ENCODE assay signal across 26 cellular contexts in the genomic region with DNA sequence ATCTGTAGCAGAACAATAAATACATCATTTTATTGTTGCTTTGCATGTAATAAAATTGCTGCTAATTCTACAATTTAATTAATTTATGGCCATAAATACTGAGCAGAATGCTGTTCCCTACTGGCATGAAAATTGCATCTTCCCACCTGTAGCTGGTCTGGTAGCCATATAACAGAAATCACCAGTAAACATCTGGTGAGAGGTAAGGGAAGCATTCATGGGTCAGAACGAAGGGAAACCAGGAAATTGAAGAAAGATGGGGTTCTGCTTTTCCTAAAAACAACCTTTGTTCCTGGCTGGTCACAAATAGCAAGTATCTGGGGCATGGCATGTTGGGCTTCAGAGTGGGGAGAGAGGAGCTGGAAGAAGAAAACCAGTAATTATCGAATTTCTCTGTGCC.
"Had no signal": no experiment of that assay in that cellular context is flagged by ENCODE, and none has a peak within 500 bp of the region (broad histone marks: within the 10 kb centered on the region; RNA-seq: fewer than 3 reads in every experiment).

No MANE protein-coding gene starts in this region.

- H3K4me3 ChIP-seq: esophagus muscularis mucosa, gastroesophageal sphincter had no signal

- H3K9me3 ChIP-seq: esophagus muscularis mucosa, gastroesophageal sphincter had no signal

- DNase-seq: activated B cell treated with CpG ODN at 0.5 μM for 24 hours; activated CD4-positive, alpha-beta T cell treated with anti-CD3 and anti-CD28 coated beads for 48 hours; activated CD4-positive, alpha-beta T cell treated with anti-CD3 and anti-CD28 coated beads, Interleukin-2, amount 50 U/mL, for 1 hour; activated CD4-positive, alpha-beta T cell treated with anti-CD3 and anti-CD28 coated beads, Interleukin-2, amount 50 U/mL, for 48 hours; activated CD8-positive, alpha-beta memory T cell treated with anti-CD3 and anti-CD28 coated beads for 24 hours; activated CD8-positive, alpha-beta T cell treated with anti-CD3 and anti-CD28 coated beads for 36 hours; activated effector memory CD4-positive, alpha-beta T cell treated with Interleukin-2 at 50 U/mL for 16 hours; activated gamma-delta T cell treated with Interleukin-2 at 50 U/mL for 16 hours; activated naive CD4-positive, alpha-beta T cell treated with anti-CD3 and anti-CD28 coated beads, Interleukin-2, amount 50 U/mL, for 16 hours; activated naive CD4-positive, alpha-beta T cell treated with Interleukin-2 at 50 U/mL for 16 hours; activated T-cell treated with anti-CD3 and anti-CD28 coated beads, Interleukin-2, amount 50 U/mL, for 4 hours; amniotic stem cell; anterior cingulate cortex; brain microvascular endothelial cell; cortex of kidney; dermis blood vessel endothelial cell; effector CD4-positive, alpha-beta T cell; effector memory CD8-positive, alpha-beta T cell; erythroblast; foreskin melanocyte; T-helper 1 cell; T-helper 17 cell; T1000; WERI-Rb-1 had no signal

- H3K36me3 ChIP-seq: WERI-Rb-1 had no signal

- H3K4me1 ChIP-seq: esophagus muscularis mucosa, gastroesophageal sphincter had no signal

- H3K27me3 ChIP-seq: brain microvascular endothelial cell, esophagus muscularis mucosa, gastroesophageal sphincter had no signal

- H3K27ac ChIP-seq: brain microvascular endothelial cell, esophagus muscularis mucosa, gastroesophageal sphincter, WERI-Rb-1 had no signal
